8 cellular contexts compared by ENCODE assay signal in genomic region chr11:94974178-94974577, GRCh38. TPM values are rescaled to one million over a fixed set of nuclear protein-coding genes. Genes with fewer than 3 reads are reported as not detected.
DNase-seq lines count a peak whose midpoint lies in the region; ATAC-seq, FAIRE-seq and TF ChIP-seq lines count a peak whose summit lies in the region.

No MANE protein-coding gene starts in this region.

- peak overlapping the region; percentile 85; the same call in 1 of the 2 replicates for H2AFZ ChIP-seq in OCI-LY1 (ENCODE audit: low read length)
- peak overlapping the region; percentile 95 for H2AFZ ChIP-seq in endothelial cell of umbilical vein (ENCODE audit: low read depth, low read length)
- H2AFZ ChIP-seq in osteoblast (ENCODE audit: low read length) = peak overlapping the region; percentile 98

- peak overlapping the region; percentile 92 for H3K27ac Mint-ChIP-seq in CD4-positive, alpha-beta T cell

- H3K4me1 Mint-ChIP-seq in CD4-positive, alpha-beta T cell (ENCODE audit: low read depth) = peaks cover 34% of the 10 kb centered on the region

- H3K36me3 ChIP-seq in OCI-LY1 (ENCODE audit: insufficient read depth, low read length) (peaks cover 30% of the 10 kb centered on the region), endothelial cell of umbilical vein (ENCODE audit: control insufficient read depth in 2 of 2, extremely low read depth in 1 of 2, insufficient read depth in 2 of 2, low read length in 2 of 2) (peaks cover 6 to 9% of the 10 kb centered on the region in 2 experiments), osteoblast (ENCODE audit: insufficient read depth, low read length) (peaks cover 28% of the 10 kb centered on the region)

- H3K4me2 ChIP-seq in OCI-LY1 (ENCODE audit: low read length) (peak overlapping the region; percentile 79), endothelial cell of umbilical vein (ENCODE audit: insufficient read depth, low read length) (peak overlapping the region; percentile 70), osteoblast (ENCODE audit: insufficient read depth, low read length) (peak overlapping the region; percentile 87)

- peak overlapping the region; percentile 99 for H3K4me3 Mint-ChIP-seq in CD4-positive, alpha-beta T cell

- peaks cover 16% of the 10 kb centered on the region for H3K4me1 ChIP-seq in OCI-LY1 (ENCODE audit: insufficient read depth, low read length, severe bottlenecking)
- peaks cover 9% of the 10 kb centered on the region for H3K4me1 ChIP-seq in endothelial cell of umbilical vein (ENCODE audit: control insufficient read depth, extremely low read depth, insufficient read depth, low read length)
- H3K4me1 ChIP-seq in osteoblast (ENCODE audit: insufficient read depth, low read length) = peaks cover 7% of the 10 kb centered on the region

- H3K9me3 ChIP-seq in CD4-positive, alpha-beta T cell (ENCODE audit: control insufficient read depth, low read length) = no peaks in the 10 kb centered on the region
- H3K9me3 ChIP-seq in OCI-LY1 (ENCODE audit: low read length) = no peaks in the 10 kb centered on the region
- no peaks in the 10 kb centered on the region for H3K9me3 ChIP-seq in endothelial cell of umbilical vein (replicated peaks; ENCODE audit: control insufficient read depth, insufficient read depth, low read length)
- H3K9me3 ChIP-seq in osteoblast (ENCODE audit: low read depth, low read length) = no peaks in the 10 kb centered on the region

- dilution Hi-C loops in endothelial cell of umbilical vein (cut with MboI; ENCODE audit: extremely low pct_ligation_motif_present, low sequenced_read_pairs) = no loop called here

- peak overlapping the region; percentile 85 for H3K9ac ChIP-seq in OCI-LY1 (ENCODE audit: low read length)
- H3K9ac ChIP-seq in endothelial cell of umbilical vein (replicated peaks; ENCODE audit: extremely low read depth, insufficient read depth, low read length) = peak overlapping the region; percentile 94

- H3F3A ChIP-seq in OCI-LY1 (ENCODE audit: insufficient read depth, low read length) = no peaks in the 10 kb centered on the region

- H3K4me3 ChIP-seq in OCI-LY1 (ENCODE audit: low read depth, low read length, poor library complexity, severe bottlenecking) (peak overlapping the region; percentile 96), endothelial cell of umbilical vein (replicated peaks in 1 of 3; ENCODE audit: insufficient read depth in 1 of 3, low read depth in 1 of 3, low read length in 3 of 3) (peak overlapping the region; percentile 77 to 94 (median 92)), osteoblast (ENCODE audit: insufficient read depth, low read length) (peak overlapping the region; percentile 91)

- intact Hi-C loops in CD4-positive, alpha-beta T cell (cut with DNase I, micrococcal nuclease) = loop anchor here (2.0 to 10.0 kb wide), 9 partner anchors 91 to 1232 kb away; partner anchors contain the start of genes ANKRD49 (in 1 of the 2), C11orf54 (in 1 of the 2), CEP57 (in 1 of the 2) and FUT4 (in 1 of the 2)
- intact Hi-C loops in endothelial cell of umbilical vein (cut with micrococcal nuclease) = loop anchor here (5.0 kb wide), 2 partner anchors 207 to 1453 kb away; partner anchors contain the start of gene AMOTL1
- intact Hi-C loops in posterior cingulate gyrus (cut with DNase I) = loop anchor here (5.0 to 10.0 kb wide), 2 partner anchors 93 to 791 kb away; partner anchors contain the start of gene SRSF8

- no peak for FAIRE-seq in endothelial cell of umbilical vein (lab: Jason Lieb, UNC)
- no peak for FAIRE-seq in urothelium cell line (lab: Jason Lieb, UNC)

- H4K20me1 ChIP-seq in OCI-LY1 (ENCODE audit: insufficient read depth, low read length) (no peaks in the 10 kb centered on the region), endothelial cell of umbilical vein (replicated peaks; ENCODE audit: control insufficient read depth, extremely low read depth, insufficient read depth, low read length) (no peaks in the 10 kb centered on the region), osteoblast (ENCODE audit: insufficient read depth, low read length) (no peaks in the 10 kb centered on the region)

- TF ChIP-seq CTCF in CD4-positive, alpha-beta T cell (IDR thresholded peaks at IDR 0.05) = no peak
- TF ChIP-seq CTCF in OCI-LY1 (IDR thresholded peaks at IDR 0.05; ENCODE audit: low read length) (no peak), endothelial cell of umbilical vein (IDR thresholded peaks at IDR 0.05; ENCODE audit: extremely low read depth in 1 of 2, insufficient read depth in 1 of 2, low read depth in 1 of 2, low read length in 2 of 2) (no peak), osteoblast (IDR thresholded peaks at IDR 0.05; ENCODE audit: extremely low read depth, low read depth, low read length) (no peak), GM10266 (IDR thresholded peaks at IDR 0.05; ENCODE audit: control insufficient read depth, insufficient read depth, low read depth, missing control alignments) (no peak)

- H3K9me3 Mint-ChIP-seq in CD4-positive, alpha-beta T cell = peaks cover 2% of the 10 kb centered on the region

- H3K36me3 Mint-ChIP-seq in CD4-positive, alpha-beta T cell (ENCODE audit: low read depth) = peaks cover 45% of the 10 kb centered on the region

- ATAC-seq in CD4-positive, alpha-beta T cell (ENCODE audit: poor library complexity) = no peak

- no peaks in the 10 kb centered on the region for H3K9me1 ChIP-seq in endothelial cell of umbilical vein (replicated peaks; ENCODE audit: control insufficient read depth, extremely low read depth, insufficient read depth, low read length)

- H3K27me3 Mint-ChIP-seq in CD4-positive, alpha-beta T cell = no peaks in the 10 kb centered on the region

- no peak for TF ChIP-seq POLR2A in endothelial cell of umbilical vein (IDR thresholded peaks at IDR 0.05; ENCODE audit: low read depth, low read length)

- no peak overlapping the region for H3K27ac ChIP-seq in CD4-positive, alpha-beta T cell (ENCODE audit: low read depth, low read length)
- H3K27ac ChIP-seq in OCI-LY1 (ENCODE audit: low read depth, low read length, poor library complexity, severe bottlenecking) (no peak overlapping the region), endothelial cell of umbilical vein (ENCODE audit: insufficient read depth, low read depth, low read length) (no peak overlapping the region), osteoblast (ENCODE audit: low read depth, low read length) (peak overlapping the region; percentile 85)

- POLR2A ChIA-PET in CD4-positive, alpha-beta T cell (lab: Charles Lee) = interaction anchor here (1.0 to 5.2 kb wide), 10 partner anchors 39 to 1416 kb away, joined by 3 to 82 read pairs (median 13); partner anchors contain the start of genes C11orf54, CCDC82, CEP57 and ENDOD1
- POLR2A ChIA-PET in endothelial cell of umbilical vein (lab: Charles Lee) = no interaction called here

- H3K79me2 ChIP-seq in OCI-LY1 (ENCODE audit: insufficient read depth, low read length) (peaks cover 9% of the 10 kb centered on the region), endothelial cell of umbilical vein (ENCODE audit: control insufficient read depth, insufficient read depth, low read length) (peaks cover 20% of the 10 kb centered on the region), osteoblast (ENCODE audit: insufficient read depth, low read length) (peaks cover 17% of the 10 kb centered on the region)

- no peaks in the 10 kb centered on the region for H3K27me3 ChIP-seq in CD4-positive, alpha-beta T cell (ENCODE audit: control insufficient read depth, insufficient read depth, low read length)
- H3K27me3 ChIP-seq in OCI-LY1 (ENCODE audit: insufficient read depth, low read length) (no peaks in the 10 kb centered on the region), endothelial cell of umbilical vein (ENCODE audit: control insufficient read depth in 2 of 2, insufficient read depth in 2 of 2, low read length in 2 of 2) (no peaks in the 10 kb centered on the region), osteoblast (ENCODE audit: insufficient read depth, low read length) (no peaks in the 10 kb centered on the region)

- no peak for DNase-seq in CD4-positive, alpha-beta T cell
- peak; percentile 17 for DNase-seq in endothelial cell of umbilical vein (ENCODE audit: low read depth, low spot score)
- no peak for DNase-seq in osteoblast (ENCODE audit: insufficient read length, low spot score, missing footprints)
- no peak for DNase-seq in urothelium cell line (ENCODE audit: low spot score)
- no peak for DNase-seq in AML-193 (lab: John Stamatoyannopoulos, UW)
- no peak for DNase-seq in GM10266 (ENCODE audit: extremely low spot score)
- DNase-seq in posterior cingulate gyrus = no peak

- no peaks in the 10 kb centered on the region for H3K9me2 ChIP-seq in OCI-LY1 (ENCODE audit: low read depth, low read length)

- no TSS peak for BruUV-seq in endothelial cell of umbilical vein (replicated peaks; lab: Mats Ljungman, UMichigan)

- CTCF ChIA-PET in CD4-positive, alpha-beta T cell (lab: Charles Lee) = interaction anchor here (1.0 kb wide), 1 partner anchor 817 kb away, joined by 3 read pairs; the partner anchor contains the start of gene CEP57
- CTCF ChIA-PET in endothelial cell of umbilical vein (lab: Charles Lee) = interaction anchor here (0.6 to 1.6 kb wide), 3 partner anchors 176 to 731 kb away, joined by 3 to 7 read pairs (median 3); no protein-coding TSS in a partner anchor

RNA-seq across cellular contexts. Expression of gene KDM4D, which starts 0.7 kb away (rescaled TPM):
- total RNA-seq in CD4-positive, alpha-beta T cell = under 1 TPM; 0.16 to 0.22 TPM
- total RNA-seq in endothelial cell of umbilical vein (1.0 and 1.3 TPM in 2 replicates), osteoblast (0.72 and 0.88 TPM in 2 replicates)
- 1.3 and 1.4 TPM in 2 replicates for polyA plus RNA-seq in endothelial cell of umbilical vein
- 0.90 and 1.1 TPM in 2 replicates for polyA plus RNA-seq in endothelial cell of umbilical vein (2011; cell fraction: cytosol; rRNA removed)
- polyA plus RNA-seq in endothelial cell of umbilical vein (2011; cell fraction: nucleus; rRNA removed) = 0.63 and 0.74 TPM in 2 replicates
- polyA plus RNA-seq in endothelial cell of umbilical vein (2012) = 0.64 and 0.96 TPM in 2 replicates
- 1.1 and 1.2 TPM in 2 replicates for polyA minus RNA-seq in endothelial cell of umbilical vein
- polyA minus RNA-seq in endothelial cell of umbilical vein (2011; cell fraction: cytosol; rRNA and poly(A)+ RNA removed) = 0.82 TPM
- 0.63 and 1.3 TPM in 2 replicates for polyA minus RNA-seq in endothelial cell of umbilical vein (2011; cell fraction: nucleus; rRNA and poly(A)+ RNA removed)

RNA-seq across cellular contexts. Expression of gene CWC15, which starts 0.8 kb away (rescaled TPM):
- total RNA-seq in CD4-positive, alpha-beta T cell = 100 to 1,000 TPM; 121 to 124 TPM
- total RNA-seq in endothelial cell of umbilical vein = 72.0 and 75.6 TPM in 2 replicates
- 11.1 and 16.9 TPM in 2 replicates for polyA plus RNA-seq in endothelial cell of umbilical vein
- 28.4 and 29.6 TPM in 2 replicates for polyA plus RNA-seq in endothelial cell of umbilical vein (2011; cell fraction: cytosol; rRNA removed)
- polyA plus RNA-seq in endothelial cell of umbilical vein (2011; cell fraction: nucleus; rRNA removed) = 46.2 and 77.7 TPM in 2 replicates
- 62.2 and 75.5 TPM in 2 replicates for polyA plus RNA-seq in endothelial cell of umbilical vein (2012)
- 12.8 and 15.4 TPM in 2 replicates for polyA minus RNA-seq in endothelial cell of umbilical vein
- 17.6 TPM for polyA minus RNA-seq in endothelial cell of umbilical vein (2011; cell fraction: cytosol; rRNA and poly(A)+ RNA removed)
- polyA minus RNA-seq in endothelial cell of umbilical vein (2011; cell fraction: nucleus; rRNA and poly(A)+ RNA removed) = 30.0 and 37.7 TPM in 2 replicates
- 31.8 and 32.9 TPM in 2 replicates for total RNA-seq in osteoblast

RNA-seq across cellular contexts. Expression of gene KDM4E, which starts 50.9 kb away (rescaled TPM):
- not detected for total RNA-seq in CD4-positive, alpha-beta T cell
- total RNA-seq in endothelial cell of umbilical vein (not detected in 2 replicates), osteoblast (not detected in 2 replicates)
- not detected in 2 replicates for polyA plus RNA-seq in endothelial cell of umbilical vein
- not detected in 2 replicates for polyA plus RNA-seq in endothelial cell of umbilical vein (2011; cell fraction: cytosol; rRNA removed)
- not detected in 2 replicates for polyA plus RNA-seq in endothelial cell of umbilical vein (2011; cell fraction: nucleus; rRNA removed)
- polyA plus RNA-seq in endothelial cell of umbilical vein (2012) = not detected in 2 replicates
- not detected in 2 replicates for polyA minus RNA-seq in endothelial cell of umbilical vein
- polyA minus RNA-seq in endothelial cell of umbilical vein (2011; cell fraction: cytosol; rRNA and poly(A)+ RNA removed) = not detected
- polyA minus RNA-seq in endothelial cell of umbilical vein (2011; cell fraction: nucleus; rRNA and poly(A)+ RNA removed) = not detected in 2 replicates
